31 cellular contexts compared by ENCODE assay signal in genomic region chr10:819816-820215, GRCh38.
DNase-seq lines count a peak whose midpoint lies in the region; ATAC-seq, FAIRE-seq and TF ChIP-seq lines count a peak whose summit lies in the region.
"Had no signal": no experiment of that assay in that cellular context is flagged by ENCODE, and none has a peak within 500 bp of the region (broad histone marks: within the 10 kb centered on the region; RNA-seq: fewer than 3 reads in every experiment).

No MANE protein-coding gene starts in this region.

- H3K27ac Mint-ChIP-seq in T-helper 1 cell treated with Interleukin-12 subunit alpha and Interleukin-12 subunit beta and Interleukin-4 antibody, amounts not matched to agents 30 μg/mL and 1 μg/mL, for 36 hours, result peak overlapping the region; percentile 20
- H3K27ac Mint-ChIP-seq in Calu3 (ENCODE audit: unreplicated experiment), result peak overlapping the region; percentile 60
- H3K27ac Mint-ChIP-seq: activated CD4-positive, alpha-beta memory T cell treated with anti-CD3 and anti-CD28 coated beads for 36 hours; activated naive CD8-positive, alpha-beta T cell treated with anti-CD3 and anti-CD28 coated beads, Interleukin-2, amount 10 ng/mL, durations not matched to agents 7 days and 5 days had no signal

- no peaks in the 10 kb centered on the region for H3K27me3 ChIP-seq in bronchial epithelial cell (ENCODE audit: control insufficient read depth, insufficient read depth, low read length)
- H3K27me3 ChIP-seq in gastrocnemius medialis, result no peaks in the 10 kb centered on the region
- H3K27me3 ChIP-seq: right lobe of liver, SJCRH30, transverse colon had no signal

- in situ Hi-C loops in gastrocnemius medialis (cut with MboI; ENCODE audit: low sequenced_read_pairs in 4 of 4), result no loop called here

- TF ChIP-seq POLR2A in gastrocnemius medialis (IDR thresholded peaks at IDR 0.05) (no peak), GM12892 (IDR thresholded peaks at IDR 0.05; ENCODE audit: low read depth, low read length) (no peak)

- peaks cover 19% of the 10 kb centered on the region for H3K4me1 Mint-ChIP-seq in T-helper 1 cell treated with Interleukin-12 subunit alpha and Interleukin-12 subunit beta and Interleukin-4 antibody, amounts not matched to agents 30 μg/mL and 1 μg/mL, for 36 hours (ENCODE audit: low read depth)
- H3K4me1 Mint-ChIP-seq in Calu3 (ENCODE audit: low read depth, unreplicated experiment), result peaks cover 23% of the 10 kb centered on the region

- CTCF ChIA-PET in Calu3 (lab: Charles Lee), result no interaction called here

- H3K4me3 ChIP-seq in bronchial epithelial cell (ENCODE audit: low read depth, low read length) (no peak overlapping the region), gastrocnemius medialis (no peak overlapping the region)
- H3K4me3 ChIP-seq: K562, right lobe of liver, SJCRH30, transverse colon had no signal

- no peak for ATAC-seq in gastrocnemius medialis
- no peak for ATAC-seq in HG03432 (IDR thresholded peaks at IDR 0.05; ENCODE audit: unreplicated experiment)
- ATAC-seq: effector memory CD8-positive, alpha-beta T cell; K562; left lobe of liver; right lobe of liver had no signal

- H3K9me3 Mint-ChIP-seq in T-helper 1 cell treated with Interleukin-12 subunit alpha and Interleukin-12 subunit beta and Interleukin-4 antibody, amounts not matched to agents 30 μg/mL and 1 μg/mL, for 36 hours, result no peaks in the 10 kb centered on the region
- H3K9me3 Mint-ChIP-seq in Calu3 (ENCODE audit: low read depth, unreplicated experiment), result no peaks in the 10 kb centered on the region
- H3K9me3 Mint-ChIP-seq: activated CD4-positive, alpha-beta memory T cell treated with anti-CD3 and anti-CD28 coated beads for 36 hours; activated naive CD8-positive, alpha-beta T cell treated with anti-CD3 and anti-CD28 coated beads, Interleukin-2, amount 10 ng/mL, durations not matched to agents 7 days and 5 days; effector memory CD8-positive, alpha-beta T cell had no signal

- peaks cover 54% of the 10 kb centered on the region for H3K36me3 ChIP-seq in bronchial epithelial cell (ENCODE audit: control insufficient read depth, insufficient read depth, low read length)
- peaks cover 2 to 82% of the 10 kb centered on the region in 2 donors for H3K36me3 ChIP-seq in gastrocnemius medialis

- peaks cover 17 to 18% of the 10 kb centered on the region in 2 donors for H3K4me1 ChIP-seq in gastrocnemius medialis
- H3K4me1 ChIP-seq: right lobe of liver, SJCRH30, transverse colon had no signal

- H3K36me3 Mint-ChIP-seq in T-helper 1 cell treated with Interleukin-12 subunit alpha and Interleukin-12 subunit beta and Interleukin-4 antibody, amounts not matched to agents 30 μg/mL and 1 μg/mL, for 36 hours (ENCODE audit: low read depth), result peaks cover 48% of the 10 kb centered on the region
- H3K36me3 Mint-ChIP-seq in Calu3 (ENCODE audit: insufficient read depth, unreplicated experiment), result peaks cover 65% of the 10 kb centered on the region

- H3K27ac ChIP-seq in gastrocnemius medialis, result peak overlapping the region in 3 of 4 donors; percentile 60 to 67 (median 61)
- H3K27ac ChIP-seq: 22Rv1, right lobe of liver, SJCRH30, transverse colon had no signal

- intact Hi-C loops in Calu3 (cut with micrococcal nuclease; ENCODE audit: unreplicated experiment), result no loop called here
- intact Hi-C loops in gastrocnemius medialis (cut with DNase I; ENCODE audit: low total_unique reads), result no loop called here

- no peaks in the 10 kb centered on the region for H3K27me3 Mint-ChIP-seq in T-helper 1 cell treated with Interleukin-12 subunit alpha and Interleukin-12 subunit beta and Interleukin-4 antibody, amounts not matched to agents 30 μg/mL and 1 μg/mL, for 36 hours (ENCODE audit: low read depth)
- H3K27me3 Mint-ChIP-seq in Calu3 (ENCODE audit: unreplicated experiment), result no peaks in the 10 kb centered on the region
- H3K27me3 Mint-ChIP-seq: activated CD4-positive, alpha-beta memory T cell treated with anti-CD3 and anti-CD28 coated beads for 36 hours; activated naive CD8-positive, alpha-beta T cell treated with anti-CD3 and anti-CD28 coated beads, Interleukin-2, amount 10 ng/mL, durations not matched to agents 7 days and 5 days; effector memory CD8-positive, alpha-beta T cell had no signal

- FAIRE-seq in bronchial epithelial cell (lab: Jason Lieb, UNC) (peak; percentile 93), GM12892 (lab: Jason Lieb, UNC) (no peak)
- FAIRE-seq: H1, K562, TTC549 had no signal

- no peaks in the 10 kb centered on the region for H3K9me3 ChIP-seq in gastrocnemius medialis
- H3K9me3 ChIP-seq: right lobe of liver, SJCRH30, transverse colon had no signal

- TF ChIP-seq CTCF in Calu3 (IDR thresholded peaks at IDR 0.05; ENCODE audit: unreplicated experiment), result no peak
- no peak for TF ChIP-seq CTCF in bronchial epithelial cell (IDR thresholded peaks at IDR 0.05; ENCODE audit: insufficient read depth, low read length, severe bottlenecking)
- TF ChIP-seq CTCF in gastrocnemius medialis (IDR thresholded peaks at IDR 0.05 in 4 of 5, conservative IDR thresholded peaks at IDR 0.05 in 1 of 5), result no peak

- H3K4me3 Mint-ChIP-seq in T-helper 1 cell treated with Interleukin-12 subunit alpha and Interleukin-12 subunit beta and Interleukin-4 antibody, amounts not matched to agents 30 μg/mL and 1 μg/mL, for 36 hours, result no peak overlapping the region
- no peak overlapping the region for H3K4me3 Mint-ChIP-seq in Calu3 (ENCODE audit: low read depth, unreplicated experiment)
- H3K4me3 Mint-ChIP-seq: activated CD4-positive, alpha-beta memory T cell treated with anti-CD3 and anti-CD28 coated beads for 36 hours; activated naive CD8-positive, alpha-beta T cell treated with anti-CD3 and anti-CD28 coated beads, Interleukin-2, amount 10 ng/mL, durations not matched to agents 7 days and 5 days; CD14-positive monocyte; effector memory CD8-positive, alpha-beta T cell had no signal

- no TSS peak for BruUV-seq in Calu3 (replicated peaks; lab: Mats Ljungman, UMichigan)

- DNase-seq in T-helper 1 cell, result no peak
- DNase-seq in Calu3, result no peak
- DNase-seq in bronchial epithelial cell (ENCODE audit: low read depth), result no peak
- no peak for DNase-seq in gastrocnemius medialis
- no peak for DNase-seq in NOMO-1 treated with DMSO at 0.1 percent for 48 hours (lab: John Stamatoyannopoulos, UW; ENCODE audit: unreplicated experiment)
- no peak for DNase-seq in GM12892 (ENCODE audit: insufficient read length)
- DNase-seq: activated CD4-positive, alpha-beta memory T cell treated with anti-CD3 and anti-CD28 coated beads for 36 hours; activated CD8-positive, alpha-beta memory T cell treated with anti-CD3 and anti-CD28 coated beads, Interleukin-2, amount 50 U/mL, for 48 hours; activated effector memory CD4-positive, alpha-beta T cell treated with anti-CD3 and anti-CD28 coated beads, Interleukin-2, amount 50 U/mL, for 16 hours; activated naive CD8-positive, alpha-beta T cell treated with anti-CD3 and anti-CD28 coated beads, Interleukin-2, amount 10 ng/mL, durations not matched to agents 7 days and 5 days; aorta; central memory CD4-positive, alpha-beta T cell; effector memory CD8-positive, alpha-beta T cell; erythroblast; glutamatergic neuron; NCI-H1092; NCI-H1694; NCI-H2171 treated with DMSO at 0.1 percent for 48 hours; NCI-H510A; right lobe of liver; SJCRH30; stimulated activated CD8-positive, alpha-beta memory T cell treated with anti-CD3 and anti-CD28 coated beads, Interleukin-4, amount 100 ng/mL, for 48 hours; transverse colon had no signal
